1 cellular context compared by ENCODE assay signal in the genomic region with DNA sequence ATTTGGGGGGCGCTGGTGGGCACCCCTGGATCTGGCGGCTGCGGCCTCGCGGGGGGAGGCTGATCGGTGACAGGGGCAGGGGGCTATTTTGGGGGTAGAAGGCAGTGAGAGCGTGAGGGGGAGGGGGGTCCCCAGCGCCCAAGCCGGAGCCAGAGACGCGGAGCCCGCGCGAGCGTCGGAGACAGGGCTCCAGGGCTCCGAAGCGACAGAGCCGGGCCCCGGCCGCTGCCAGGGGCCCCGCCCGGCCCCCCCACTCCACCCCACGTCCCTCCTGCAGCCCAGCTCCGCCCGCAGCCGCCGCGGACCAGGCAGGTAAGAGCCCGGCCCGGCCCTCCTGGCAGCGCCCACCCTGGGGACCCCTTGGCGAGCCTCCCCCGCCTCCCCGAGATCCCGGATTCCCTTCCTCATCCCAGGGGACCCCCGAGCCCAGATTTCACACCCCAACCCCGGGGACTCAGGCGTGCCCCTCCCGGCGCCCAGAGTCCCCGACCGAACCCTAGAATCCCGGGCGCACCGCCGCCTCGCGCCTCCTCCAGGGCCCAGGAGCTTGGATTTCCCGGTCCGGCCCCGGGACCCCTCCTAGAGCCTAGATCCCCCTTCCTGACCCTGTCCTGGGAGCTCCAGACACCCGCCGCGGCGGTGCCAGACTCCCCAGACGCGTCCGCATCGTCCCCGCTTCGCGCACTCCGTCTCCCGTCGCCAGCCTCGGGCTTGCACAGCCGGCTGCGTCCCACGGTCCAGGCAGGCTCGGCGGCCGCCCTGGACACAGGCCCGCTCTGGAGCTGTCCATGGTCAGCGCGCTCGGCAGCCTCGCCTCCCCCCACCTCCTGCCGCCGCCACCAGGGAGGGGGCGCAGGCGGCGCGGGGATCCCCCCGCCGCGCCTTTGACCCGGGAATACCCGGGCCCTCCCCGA.
TF ChIP-seq lines count a peak whose summit lies in the region.

A gene (plus strand): TSS at position 134 of the 914 bp plus-strand sequence. CDS start 8,330 bp downstream, outside the sequence.

TF ChIP-seq in HepG2, 621 proteins besides CTCF, POLR2A, EP300 and RAD21 (continued from another document and continues in another):
- TF ChIP-seq, protein P1, sequence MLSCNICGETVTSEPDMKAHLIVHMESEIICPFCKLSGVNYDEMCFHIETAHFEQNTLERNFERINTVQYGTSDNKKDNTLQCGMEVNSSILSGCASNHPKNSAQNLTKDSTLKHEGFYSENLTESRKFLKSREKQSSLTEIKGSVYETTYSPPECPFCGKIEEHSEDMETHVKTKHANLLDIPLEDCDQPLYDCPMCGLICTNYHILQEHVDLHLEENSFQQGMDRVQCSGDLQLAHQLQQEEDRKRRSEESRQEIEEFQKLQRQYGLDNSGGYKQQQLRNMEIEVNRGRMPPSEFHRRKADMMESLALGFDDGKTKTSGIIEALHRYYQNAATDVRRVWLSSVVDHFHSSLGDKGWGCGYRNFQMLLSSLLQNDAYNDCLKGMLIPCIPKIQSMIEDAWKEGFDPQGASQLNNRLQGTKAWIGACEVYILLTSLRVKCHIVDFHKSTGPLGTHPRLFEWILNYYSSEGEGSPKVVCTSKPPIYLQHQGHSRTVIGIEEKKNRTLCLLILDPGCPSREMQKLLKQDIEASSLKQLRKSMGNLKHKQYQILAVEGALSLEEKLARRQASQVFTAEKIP (CRISPR knock-in tag; IDR thresholded peaks at IDR 0.05; ENCODE audit: borderline replicate concordance) = no peak
- no peak for TF ChIP-seq ZNF552 (CRISPR knock-in tag; IDR thresholded peaks at IDR 0.05; ENCODE audit: borderline replicate concordance)
- 0 out of 2 replicates have a peak, but pooled peaks have one; percentile 22 for TF ChIP-seq PCBP1 (IDR thresholded peaks at IDR 0.05; ENCODE audit: borderline replicate concordance, low read depth, low read length)
- TF ChIP-seq PHB2 (IDR thresholded peaks at IDR 0.05; ENCODE audit: partially characterized antibody) = no peak
- TF ChIP-seq ZNF775 (CRISPR knock-in tag; IDR thresholded peaks at IDR 0.05; ENCODE audit: borderline replicate concordance) = no peak
- TF ChIP-seq ZNF253 (CRISPR knock-in tag; IDR thresholded peaks at IDR 0.05; ENCODE audit: borderline replicate concordance) = no peak
- TF ChIP-seq, protein P2, sequence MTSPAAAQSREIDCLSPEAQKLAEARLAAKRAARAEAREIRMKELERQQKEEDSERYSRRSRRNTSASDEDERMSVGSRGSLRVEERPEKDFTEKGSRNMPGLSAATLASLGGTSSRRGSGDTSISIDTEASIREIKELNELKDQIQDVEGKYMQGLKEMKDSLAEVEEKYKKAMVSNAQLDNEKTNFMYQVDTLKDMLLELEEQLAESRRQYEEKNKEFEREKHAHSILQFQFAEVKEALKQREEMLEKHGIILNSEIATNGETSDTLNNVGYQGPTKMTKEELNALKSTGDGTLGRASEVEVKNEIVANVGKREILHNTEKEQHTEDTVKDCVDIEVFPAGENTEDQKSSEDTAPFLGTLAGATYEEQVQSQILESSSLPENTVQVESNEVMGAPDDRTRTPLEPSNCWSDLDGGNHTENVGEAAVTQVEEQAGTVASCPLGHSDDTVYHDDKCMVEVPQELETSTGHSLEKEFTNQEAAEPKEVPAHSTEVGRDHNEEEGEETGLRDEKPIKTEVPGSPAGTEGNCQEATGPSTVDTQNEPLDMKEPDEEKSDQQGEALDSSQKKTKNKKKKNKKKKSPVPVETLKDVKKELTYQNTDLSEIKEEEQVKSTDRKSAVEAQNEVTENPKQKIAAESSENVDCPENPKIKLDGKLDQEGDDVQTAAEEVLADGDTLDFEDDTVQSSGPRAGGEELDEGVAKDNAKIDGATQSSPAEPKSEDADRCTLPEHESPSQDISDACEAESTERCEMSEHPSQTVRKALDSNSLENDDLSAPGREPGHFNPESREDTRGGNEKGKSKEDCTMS (CRISPR knock-in tag; conservative IDR thresholded peaks at IDR 0.05) = no peak
- TF ChIP-seq NFATC3 (CRISPR knock-in tag; IDR thresholded peaks at IDR 0.05) = no peak
- TF ChIP-seq HIVEP1 (CRISPR knock-in tag; IDR thresholded peaks at IDR 0.05) = 0 out of 2 replicates have a peak, but pooled peaks have one; percentile 31
- TF ChIP-seq ZBTB42 (CRISPR knock-in tag; IDR thresholded peaks at IDR 0.05) = no peak
- TF ChIP-seq POGZ (CRISPR knock-in tag; IDR thresholded peaks at IDR 0.05) = 0 out of 2 replicates have a peak, but pooled peaks have one; percentile 23
- TF ChIP-seq ARNTL (CRISPR knock-in tag; IDR thresholded peaks at IDR 0.05) = no peak
- TF ChIP-seq ZNF124 (CRISPR knock-in tag; IDR thresholded peaks at IDR 0.05) = no peak
- no peak for TF ChIP-seq ZNF737 (CRISPR knock-in tag; IDR thresholded peaks at IDR 0.05; ENCODE audit: borderline replicate concordance)
- peak; percentile 85 for TF ChIP-seq ZFX (CRISPR knock-in tag; IDR thresholded peaks at IDR 0.05; ENCODE audit: low read depth)
- TF ChIP-seq KAT8 (CRISPR knock-in tag; IDR thresholded peaks at IDR 0.05) = peak; percentile 53; the same call in 1 of the 2 replicates
- peak; percentile 27 for TF ChIP-seq JARID2 (CRISPR knock-in tag; IDR thresholded peaks at IDR 0.05; ENCODE audit: insufficient replicate concordance)
- TF ChIP-seq AGO1 (IDR thresholded peaks at IDR 0.05; ENCODE audit: low read depth, low read length, poor library complexity, severe bottlenecking) = no peak
- no peak for TF ChIP-seq KDM1A (CRISPR knock-in tag; IDR thresholded peaks at IDR 0.05)
- no peak for TF ChIP-seq SMC3 (IDR thresholded peaks at IDR 0.05; ENCODE audit: low read length)
- no peak for TF ChIP-seq ZNF3 (CRISPR knock-in tag; IDR thresholded peaks at IDR 0.05)
- no peak for TF ChIP-seq ZNF496 (CRISPR knock-in tag; IDR thresholded peaks at IDR 0.05; ENCODE audit: insufficient replicate concordance)
- no peak for TF ChIP-seq PRMT3 (CRISPR knock-in tag; IDR thresholded peaks at IDR 0.05; ENCODE audit: borderline replicate concordance, low read depth)
- no peak for TF ChIP-seq ZNF619 (CRISPR knock-in tag; IDR thresholded peaks at IDR 0.05)
- TF ChIP-seq RCOR2 (CRISPR knock-in tag; IDR thresholded peaks at IDR 0.05) = no peak
- TF ChIP-seq ZNF567 (CRISPR knock-in tag; IDR thresholded peaks at IDR 0.05; ENCODE audit: borderline replicate concordance) = no peak
- TF ChIP-seq KLF11 (CRISPR knock-in tag; IDR thresholded peaks at IDR 0.05) = no peak
- no peak for TF ChIP-seq SSRP1 (CRISPR knock-in tag; IDR thresholded peaks at IDR 0.05)
- TF ChIP-seq PPARG (CRISPR knock-in tag; conservative IDR thresholded peaks at IDR 0.05) = 0 out of 2 replicates have a peak, but pooled peaks have one; percentile 52
- no peak for TF ChIP-seq RBAK (CRISPR knock-in tag; IDR thresholded peaks at IDR 0.05)
- TF ChIP-seq ZNF101 (CRISPR knock-in tag; IDR thresholded peaks at IDR 0.05; ENCODE audit: borderline replicate concordance, low read depth) = no peak
- TF ChIP-seq, protein P3, sequence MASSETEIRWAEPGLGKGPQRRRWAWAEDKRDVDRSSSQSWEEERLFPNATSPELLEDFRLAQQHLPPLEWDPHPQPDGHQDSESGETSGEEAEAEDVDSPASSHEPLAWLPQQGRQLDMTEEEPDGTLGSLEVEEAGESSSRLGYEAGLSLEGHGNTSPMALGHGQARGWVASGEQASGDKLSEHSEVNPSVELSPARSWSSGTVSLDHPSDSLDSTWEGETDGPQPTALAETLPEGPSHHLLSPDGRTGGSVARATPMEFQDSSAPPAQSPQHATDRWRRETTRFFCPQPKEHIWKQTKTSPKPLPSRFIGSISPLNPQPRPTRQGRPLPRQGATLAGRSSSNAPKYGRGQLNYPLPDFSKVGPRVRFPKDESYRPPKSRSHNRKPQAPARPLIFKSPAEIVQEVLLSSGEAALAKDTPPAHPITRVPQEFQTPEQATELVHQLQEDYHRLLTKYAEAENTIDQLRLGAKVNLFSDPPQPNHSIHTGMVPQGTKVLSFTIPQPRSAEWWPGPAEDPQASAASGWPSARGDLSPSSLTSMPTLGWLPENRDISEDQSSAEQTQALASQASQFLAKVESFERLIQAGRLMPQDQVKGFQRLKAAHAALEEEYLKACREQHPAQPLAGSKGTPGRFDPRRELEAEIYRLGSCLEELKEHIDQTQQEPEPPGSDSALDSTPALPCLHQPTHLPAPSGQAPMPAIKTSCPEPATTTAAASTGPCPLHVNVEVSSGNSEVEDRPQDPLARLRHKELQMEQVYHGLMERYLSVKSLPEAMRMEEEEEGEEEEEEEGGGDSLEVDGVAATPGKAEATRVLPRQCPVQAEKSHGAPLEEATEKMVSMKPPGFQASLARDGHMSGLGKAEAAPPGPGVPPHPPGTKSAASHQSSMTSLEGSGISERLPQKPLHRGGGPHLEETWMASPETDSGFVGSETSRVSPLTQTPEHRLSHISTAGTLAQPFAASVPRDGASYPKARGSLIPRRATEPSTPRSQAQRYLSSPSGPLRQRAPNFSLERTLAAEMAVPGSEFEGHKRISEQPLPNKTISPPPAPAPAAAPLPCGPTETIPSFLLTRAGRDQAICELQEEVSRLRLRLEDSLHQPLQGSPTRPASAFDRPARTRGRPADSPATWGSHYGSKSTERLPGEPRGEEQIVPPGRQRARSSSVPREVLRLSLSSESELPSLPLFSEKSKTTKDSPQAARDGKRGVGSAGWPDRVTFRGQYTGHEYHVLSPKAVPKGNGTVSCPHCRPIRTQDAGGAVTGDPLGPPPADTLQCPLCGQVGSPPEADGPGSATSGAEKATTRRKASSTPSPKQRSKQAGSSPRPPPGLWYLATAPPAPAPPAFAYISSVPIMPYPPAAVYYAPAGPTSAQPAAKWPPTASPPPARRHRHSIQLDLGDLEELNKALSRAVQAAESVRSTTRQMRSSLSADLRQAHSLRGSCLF (CRISPR knock-in tag; IDR thresholded peaks at IDR 0.05; ENCODE audit: borderline replicate concordance) = no peak
- TF ChIP-seq ZSCAN31 (CRISPR knock-in tag; IDR thresholded peaks at IDR 0.05; ENCODE audit: low read depth) = 0 out of 2 replicates have a peak, but pooled peaks have one; percentile 33
- no peak for TF ChIP-seq ZNF761 (CRISPR knock-in tag; conservative IDR thresholded peaks at IDR 0.05)
- 0 out of 2 replicates have a peak, but pooled peaks have one; percentile 49 for TF ChIP-seq ZNF446 (CRISPR knock-in tag; IDR thresholded peaks at IDR 0.05)
- peak; percentile 88 for TF ChIP-seq ZNF766 (CRISPR knock-in tag; IDR thresholded peaks at IDR 0.05; ENCODE audit: borderline replicate concordance)
- no peak for TF ChIP-seq SETDB1 (CRISPR knock-in tag; IDR thresholded peaks at IDR 0.05; ENCODE audit: borderline replicate concordance)
- TF ChIP-seq JDP2 (CRISPR knock-in tag; IDR thresholded peaks at IDR 0.05; ENCODE audit: borderline replicate concordance) = no peak; the same call in 1 of the 2 replicates
- TF ChIP-seq, protein P4, sequence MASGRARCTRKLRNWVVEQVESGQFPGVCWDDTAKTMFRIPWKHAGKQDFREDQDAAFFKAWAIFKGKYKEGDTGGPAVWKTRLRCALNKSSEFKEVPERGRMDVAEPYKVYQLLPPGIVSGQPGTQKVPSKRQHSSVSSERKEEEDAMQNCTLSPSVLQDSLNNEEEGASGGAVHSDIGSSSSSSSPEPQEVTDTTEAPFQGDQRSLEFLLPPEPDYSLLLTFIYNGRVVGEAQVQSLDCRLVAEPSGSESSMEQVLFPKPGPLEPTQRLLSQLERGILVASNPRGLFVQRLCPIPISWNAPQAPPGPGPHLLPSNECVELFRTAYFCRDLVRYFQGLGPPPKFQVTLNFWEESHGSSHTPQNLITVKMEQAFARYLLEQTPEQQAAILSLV (CRISPR knock-in tag; IDR thresholded peaks at IDR 0.05; ENCODE audit: borderline replicate concordance) = peak; percentile 83
- TF ChIP-seq CENPT (CRISPR knock-in tag; IDR thresholded peaks at IDR 0.05; ENCODE audit: low read depth) = peak; percentile 68; the same call in 1 of the 2 replicates
- TF ChIP-seq MZF1 (CRISPR knock-in tag; IDR thresholded peaks at IDR 0.05; ENCODE audit: borderline replicate concordance) = no peak
- no peak for TF ChIP-seq PCBP2 (optimal IDR thresholded peaks at IDR 0.05; ENCODE audit: low read depth, low read length, poor library complexity, severe bottlenecking)
- TF ChIP-seq, protein P5, sequence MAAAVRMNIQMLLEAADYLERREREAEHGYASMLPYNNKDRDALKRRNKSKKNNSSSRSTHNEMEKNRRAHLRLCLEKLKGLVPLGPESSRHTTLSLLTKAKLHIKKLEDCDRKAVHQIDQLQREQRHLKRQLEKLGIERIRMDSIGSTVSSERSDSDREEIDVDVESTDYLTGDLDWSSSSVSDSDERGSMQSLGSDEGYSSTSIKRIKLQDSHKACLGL (CRISPR knock-in tag; IDR thresholded peaks at IDR 0.05) = peak; percentile 79; the same call in 1 of the 2 replicates
